ENCODE assay signal across 7 cellular contexts in genomic region chr19:47713046-47714021, GRCh38. TPM values are rescaled to one million over a fixed set of nuclear protein-coding genes. Genes with fewer than 3 reads are reported as not detected.
DNase-seq lines count a peak whose midpoint lies in the region; ATAC-seq lines count a peak whose summit lies in the region.

A gene with protein sequence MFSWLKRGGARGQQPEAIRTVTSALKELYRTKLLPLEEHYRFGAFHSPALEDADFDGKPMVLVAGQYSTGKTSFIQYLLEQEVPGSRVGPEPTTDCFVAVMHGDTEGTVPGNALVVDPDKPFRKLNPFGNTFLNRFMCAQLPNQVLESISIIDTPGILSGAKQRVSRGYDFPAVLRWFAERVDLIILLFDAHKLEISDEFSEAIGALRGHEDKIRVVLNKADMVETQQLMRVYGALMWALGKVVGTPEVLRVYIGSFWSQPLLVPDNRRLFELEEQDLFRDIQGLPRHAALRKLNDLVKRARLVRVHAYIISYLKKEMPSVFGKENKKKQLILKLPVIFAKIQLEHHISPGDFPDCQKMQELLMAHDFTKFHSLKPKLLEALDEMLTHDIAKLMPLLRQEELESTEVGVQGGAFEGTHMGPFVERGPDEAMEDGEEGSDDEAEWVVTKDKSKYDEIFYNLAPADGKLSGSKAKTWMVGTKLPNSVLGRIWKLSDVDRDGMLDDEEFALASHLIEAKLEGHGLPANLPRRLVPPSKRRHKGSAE (plus strand): TSS chr19:47713422. CDS start chr19:47716613, 3,191 bp downstream.

- H3K9ac ChIP-seq in rectal smooth muscle tissue (ENCODE audit: low read length) = peak within 1 kb of the TSS; percentile 60

- intact Hi-C loops in left ventricle myocardium superior (cut with micrococcal nuclease) = no loop called here

- ATAC-seq in left ventricle myocardium superior = peak; percentile 96
- no peak for ATAC-seq in GM21576 (IDR thresholded peaks at IDR 0.05; ENCODE audit: unreplicated experiment)

- peak within 1 kb of the TSS; percentile 68 for H3K4me3 ChIP-seq in rectal smooth muscle tissue (ENCODE audit: low read length)

- peaks cover 21% of the 10 kb centered on the region for H3K4me1 ChIP-seq in rectal smooth muscle tissue (ENCODE audit: control insufficient read depth, insufficient read depth, low read length)

- DNase-seq in GOT3 (lab: John Stamatoyannopoulos, UW) (peak; percentile 56), RPMI8226 (peak; percentile 19), amniotic stem cell (lab: John Stamatoyannopoulos, UW) (peak; percentile 42), left ventricle myocardium superior (peak; percentile 85), NCI-H510A (lab: John Stamatoyannopoulos, UW) (no peak)

- H3K27ac ChIP-seq in rectal smooth muscle tissue (ENCODE audit: low read depth, low read length) = peak within 1 kb of the TSS; percentile 87

- H3K36me3 ChIP-seq in rectal smooth muscle tissue (ENCODE audit: control insufficient read depth, insufficient read depth, low read length) = peaks cover 7% of the 10 kb centered on the region

- peaks cover 3% of the 10 kb centered on the region for H3K27me3 ChIP-seq in rectal smooth muscle tissue (ENCODE audit: control insufficient read depth, insufficient read depth, low read length)

RNA-seq across cellular contexts. Expression of the gene that starts here (rescaled TPM):
- 51.5 TPM for total RNA-seq in left ventricle myocardium superior
